ENCODE assay signal across 8 cellular contexts in genomic region chr1:224623743-224624333, GRCh38. TPM values are rescaled to one million over a fixed set of nuclear protein-coding genes. Genes with fewer than 3 reads are reported as not detected.
DNase-seq lines count a peak whose midpoint lies in the region; ATAC-seq lines count a peak whose summit lies in the region.

No MANE protein-coding gene starts in this region.

- H3K27me3 ChIP-seq in SJCRH30: peaks cover 4% of the 10 kb centered on the region; the same call in 1 of the 2 replicates

- H3K4me3 ChIP-seq in SJCRH30: no peak overlapping the region

- ATAC-seq in GM18867 (IDR thresholded peaks at IDR 0.05; ENCODE audit: unreplicated experiment) (peak; percentile 89), HG03135 (IDR thresholded peaks at IDR 0.05; ENCODE audit: unreplicated experiment) (peak; percentile 97)

- peak overlapping the region; percentile 9; the same call in 1 of the 2 replicates for H3K27ac ChIP-seq in SJCRH30

- H3K9me3 ChIP-seq in SJCRH30 (replicated peaks): peaks cover 10% of the 10 kb centered on the region

- H3K36me3 ChIP-seq in SJCRH30: no peaks in the 10 kb centered on the region

- DNase-seq in 8988T (peak; percentile 44), SJCRH30 (peak; percentile 76 to 82), mesenteric fat pad (ENCODE audit: low spot score) (peak; percentile 53), pons (ENCODE audit: low spot score) (no peak), C1 segment of cervical spinal cord (lab: John Stamatoyannopoulos, UW) (no peak)
- DNase-seq in activated naive CD4-positive, alpha-beta T cell treated with Interleukin-2 at 50 U/mL for 16 hours: peak; percentile 68

- H3K4me1 ChIP-seq in SJCRH30: peaks cover 13% of the 10 kb centered on the region

RNA-seq across cellular contexts. Expression of gene CNIH3, which starts 7.7 kb away (rescaled TPM):
- total RNA-seq in SJCRH30 (2014; rRNA removed; shearing (Covaris generic)): 0.49 and 0.61 TPM in 2 replicates
- 3.0 TPM for total RNA-seq in mesenteric fat pad

Comparison
In these comparisons a context has a peak if more than half of its experiments do, and no peak if none do; other contexts are left out.
1. DNase-seq: peak in 8988T (single experiment), SJCRH30 (2 of 2), activated naive CD4-positive, alpha-beta T cell treated with Interleukin-2 at 50 U/mL for 16 hours (single experiment) and mesenteric fat pad (single experiment); none in pons (single experiment) and C1 segment of cervical spinal cord (0 of 14).